Comparison of ENCODE assay signal across 8 cellular contexts in the genomic region with DNA sequence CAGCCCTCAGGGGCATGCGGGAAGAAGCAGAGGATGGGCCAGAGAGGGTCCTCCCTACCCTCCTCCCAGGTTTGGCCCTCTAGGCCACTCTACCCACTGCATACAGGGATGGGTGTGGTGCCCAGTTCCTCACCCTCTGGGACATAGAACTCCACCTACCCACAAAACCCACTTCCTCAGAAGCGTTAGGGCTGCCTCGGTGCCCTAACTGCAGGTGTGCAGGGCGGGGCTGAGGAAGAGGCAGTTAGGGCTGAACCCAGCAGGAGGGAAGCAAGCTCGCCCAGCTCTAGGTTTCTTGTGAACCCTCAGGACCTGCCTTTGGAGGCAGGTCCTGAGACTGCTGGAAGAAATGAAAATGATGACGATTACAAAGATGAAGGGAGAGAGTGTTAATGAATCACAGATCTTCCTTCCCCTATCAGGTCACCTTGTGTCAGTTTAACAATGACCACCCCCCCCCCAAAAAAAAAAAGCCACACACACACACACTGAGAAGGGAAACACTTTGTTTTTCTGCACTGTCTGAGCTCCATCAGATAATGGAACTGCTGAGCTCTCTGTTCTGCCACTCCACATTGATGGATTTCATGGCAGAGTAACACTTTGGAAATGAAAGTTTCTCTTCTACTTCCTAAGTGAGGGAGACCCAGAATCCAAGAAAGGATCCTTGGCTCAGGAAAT.
DNase-seq lines count a peak whose midpoint lies in the region; ATAC-seq, FAIRE-seq and TF ChIP-seq lines count a peak whose summit lies in the region.

No MANE protein-coding gene starts in this region.

- intact Hi-C loops in activated B cell treated with CpG ODN at 0.5 μM for 24 hours (cut with micrococcal nuclease) (loop anchor here (1.0 to 5.0 kb wide), 8 partner anchors 12 to 289 kb away; no protein-coding TSS in a partner anchor), left cardiac atrium (cut with DNase I) (no loop called here)

- ATAC-seq in HG03103 (IDR thresholded peaks at IDR 0.05; ENCODE audit: low read depth, unreplicated experiment) (peak; percentile 70), activated B cell treated with CpG ODN at 0.5 μM for 24 hours (ENCODE audit: low read depth) (peak; percentile 92), left cardiac atrium (peak; percentile 57 to 71), HG02840 (IDR thresholded peaks at IDR 0.05; ENCODE audit: low FRiP score, unreplicated experiment) (no peak)

- CTCF ChIA-PET in activated B cell treated with CpG ODN at 0.5 μM for 24 hours (lab: Charles Lee): interaction anchor here (1.0 to 1.9 kb wide), 5 partner anchors 21 to 261 kb away, joined by 3 to 14 read pairs (median 7); a partner anchor contains a TSS

- H3K9me3 Mint-ChIP-seq in activated B cell treated with CpG ODN at 0.5 μM for 24 hours: no peaks in the 10 kb centered on the region

- no peaks in the 10 kb centered on the region for H3K36me3 Mint-ChIP-seq in activated B cell treated with CpG ODN at 0.5 μM for 24 hours (ENCODE audit: low read depth)

- H3K4me3 Mint-ChIP-seq in activated B cell treated with CpG ODN at 0.5 μM for 24 hours: peak overlapping the region; percentile 68

- POLR2A ChIA-PET in activated B cell treated with CpG ODN at 0.5 μM for 24 hours (lab: Charles Lee): interaction anchor here (0.7 to 4.4 kb wide), 17 partner anchors 9 to 261 kb away, joined by 3 to 64 read pairs (median 8); a partner anchor contains a TSS

- peak; percentile 37 for TF ChIP-seq POLR2A in GM19099 (IDR thresholded peaks at IDR 0.05; ENCODE audit: extremely low read depth, insufficient read length, low read depth)

- H3K27ac Mint-ChIP-seq in activated B cell treated with CpG ODN at 0.5 μM for 24 hours: peak overlapping the region; percentile 82

- peaks cover 83% of the 10 kb centered on the region for H3K4me1 Mint-ChIP-seq in activated B cell treated with CpG ODN at 0.5 μM for 24 hours

- H3K27me3 Mint-ChIP-seq in activated B cell treated with CpG ODN at 0.5 μM for 24 hours: no peaks in the 10 kb centered on the region

- no peak for TF ChIP-seq CTCF in activated B cell treated with CpG ODN at 0.5 μM for 24 hours (IDR thresholded peaks at IDR 0.05)
- TF ChIP-seq CTCF in D721Med (IDR thresholded peaks at IDR 0.05; ENCODE audit: insufficient read depth, missing control alignments): no peak

- DNase-seq in activated B cell treated with CpG ODN at 0.5 μM for 24 hours (peak; percentile 62), left cardiac atrium (no peak), D721Med (ENCODE audit: insufficient read length, low spot score) (no peak), EL (no peak), NCI-H82 (lab: John Stamatoyannopoulos, UW) (no peak)

- no peak for FAIRE-seq in D721Med (lab: Jason Lieb, UNC)
